In genomic region chr13:106734185-106734584, GRCh38 we compare ENCODE assay signal across 4 cellular contexts.
"Had no signal": no experiment of that assay in that cellular context is flagged by ENCODE, and none has a peak within 500 bp of the region (broad histone marks: within the 10 kb centered on the region; RNA-seq: fewer than 3 reads in every experiment).

No MANE protein-coding gene starts in this region.

- H3K27ac ChIP-seq: GM23248 had no signal

- DNase-seq: GM23248, H9, HCEC 1CT, IMR-90 had no signal

- H3K4me3 ChIP-seq: GM23248 had no signal
